Comparison of ENCODE assay signal across 24 cellular contexts in genomic region chr15:96692826-96693225, GRCh38.
"Had no signal": no experiment of that assay in that cellular context is flagged by ENCODE, and none has a peak within 500 bp of the region (broad histone marks: within the 10 kb centered on the region; RNA-seq: fewer than 3 reads in every experiment).

No MANE protein-coding gene starts in this region.

- H3K36me3 ChIP-seq: ovary, right atrium auricular region, sigmoid colon, stomach, suprapubic skin, thyroid gland, upper lobe of left lung, uterus had no signal

- H3K4me3 Mint-ChIP-seq: neural crest cell had no signal

- H3K9me3 Mint-ChIP-seq: neural crest cell had no signal

- H3K79me2 ChIP-seq: hepatocyte had no signal

- H3K9me3 ChIP-seq: ovary, right atrium auricular region, sigmoid colon, stomach, suprapubic skin, thyroid gland, upper lobe of left lung, uterus had no signal

- H3K27me3 ChIP-seq: hepatocyte, ovary, right atrium auricular region, sigmoid colon, stomach, suprapubic skin, thyroid gland, upper lobe of left lung, uterus had no signal

- H3K27ac ChIP-seq: coronary artery, hepatocyte, ovary, right atrium auricular region, skin epidermis, stomach, suprapubic skin, thyroid gland, upper lobe of left lung had no signal

- DNase-seq: effector CD4-positive, alpha-beta T cell; foreskin melanocyte; head of caudate nucleus; left colon; left ventricle myocardium superior; mesenchymal stem cell; midbrain; nucleus accumbens; ovary; sigmoid colon; stimulated activated CD4-positive, alpha-beta T cell treated with anti-CD3 and anti-CD28 coated beads, Interleukin-2, amount 100 ng/mL, for 24 hours; stimulated activated CD4-positive, alpha-beta T cell treated with anti-CD3 and anti-CD28 coated beads, Interleukin-4, amount 100 ng/mL, for 4 hours; stimulated activated naive CD4-positive, alpha-beta T cell; stomach; thyroid gland; upper lobe of left lung; uterus had no signal

- ATAC-seq: left colon, left ventricle myocardium superior had no signal

- H2AFZ ChIP-seq: hepatocyte had no signal

- H3K4me3 ChIP-seq: coronary artery, hepatocyte, lung, ovary, right atrium auricular region, sigmoid colon, skin epidermis, stomach, suprapubic skin, thyroid gland, upper lobe of left lung, uterus had no signal

- H3K4me2 ChIP-seq: hepatocyte had no signal
